7 cellular contexts compared by ENCODE assay signal in genomic region chr4:77586953-77587383, GRCh38. TPM values are rescaled to one million over a fixed set of nuclear protein-coding genes. Genes with fewer than 3 reads are reported as not detected.
DNase-seq lines count a peak whose midpoint lies in the region; ATAC-seq and TF ChIP-seq lines count a peak whose summit lies in the region.

No MANE protein-coding gene starts in this region.

- H3K4me1 ChIP-seq in ascending aorta (no peaks in the 10 kb centered on the region), psoas muscle (no peaks in the 10 kb centered on the region)

- H3K4me3 ChIP-seq in epithelial cell of esophagus (ENCODE audit: low read length) (no peak overlapping the region), ascending aorta (no peak overlapping the region), psoas muscle (no peak overlapping the region)

- 68 to 73% (median 70%) methylated on average over 6 of the region's 6 CpGs for WGBS in psoas muscle, 3 donors

- no peaks in the 10 kb centered on the region for H3K27me3 ChIP-seq in ascending aorta
- no peaks in the 10 kb centered on the region for H3K27me3 ChIP-seq in psoas muscle (ENCODE audit: insufficient read depth in 3 of 3, low read length in 2 of 3)

- ATAC-seq in GM18909 (IDR thresholded peaks at IDR 0.05; ENCODE audit: poor library complexity, unreplicated experiment) (peak; percentile 99), HG02943 (IDR thresholded peaks at IDR 0.05; ENCODE audit: low read depth, unreplicated experiment) (peak; percentile 98), psoas muscle (no peak)

- TF ChIP-seq CTCF in epithelial cell of esophagus (IDR thresholded peaks at IDR 0.05; ENCODE audit: insufficient read depth, low read depth, low read length, missing control alignments) (no peak), ascending aorta (IDR thresholded peaks at IDR 0.05) (no peak), psoas muscle (IDR thresholded peaks at IDR 0.05) (no peak)

- no peaks in the 10 kb centered on the region for H3K36me3 ChIP-seq in ascending aorta
- H3K36me3 ChIP-seq in psoas muscle (ENCODE audit: insufficient read depth in 1 of 2, low read depth in 1 of 2), result no peaks in the 10 kb centered on the region

- no peaks in the 10 kb centered on the region for H3K9me3 ChIP-seq in ascending aorta
- no peaks in the 10 kb centered on the region for H3K9me3 ChIP-seq in psoas muscle

- H3K27ac ChIP-seq in ascending aorta, result no peak overlapping the region
- no peak overlapping the region for H3K27ac ChIP-seq in psoas muscle

- DNase-seq in SIG-M5 treated with dmso at 0.1 percent for 504 hours (lab: John Stamatoyannopoulos, UW; ENCODE audit: unreplicated experiment), result peak; percentile 58
- peak; percentile 99 for DNase-seq in epithelial cell of esophagus (ENCODE audit: low read depth)
- DNase-seq in ascending aorta (ENCODE audit: low spot score in 2 of 2), result no peak
- DNase-seq in NCI-H2196 treated with DMSO at 0.1 percent for 48 hours (lab: John Stamatoyannopoulos, UW; ENCODE audit: unreplicated experiment), result no peak
- DNase-seq in psoas muscle, result no peak

- intact Hi-C loops in ascending aorta (cut with DNase I) (no loop called here), psoas muscle (cut with DNase I) (no loop called here)

RNA-seq across cellular contexts. Expression of gene CXCL13, which starts 18.7 kb away (rescaled TPM):
- not detected for total RNA-seq in ascending aorta
- under 1 TPM in 2 of 4 donors, not detected in 2; 0.18 to 0.53 TPM for total RNA-seq in psoas muscle
- under 1 TPM in 2 of 3 donors, not detected in 1; 0.09 to 0.13 TPM for polyA plus RNA-seq in psoas muscle

Comparison
In these comparisons a context has a peak if more than half of its experiments do, and no peak if none do; other contexts are left out.
1. ATAC-seq: peak in GM18909 (single experiment) and HG02943 (single experiment); none in psoas muscle (0 of 4).
2. DNase-seq: peak in SIG-M5 treated with dmso at 0.1 percent for 504 hours (single experiment) and epithelial cell of esophagus (single experiment); none in ascending aorta (0 of 2), NCI-H2196 treated with DMSO at 0.1 percent for 48 hours (single experiment) and psoas muscle (0 of 2).